Comparison of ENCODE assay signal across 13 cellular contexts in the genomic region with DNA sequence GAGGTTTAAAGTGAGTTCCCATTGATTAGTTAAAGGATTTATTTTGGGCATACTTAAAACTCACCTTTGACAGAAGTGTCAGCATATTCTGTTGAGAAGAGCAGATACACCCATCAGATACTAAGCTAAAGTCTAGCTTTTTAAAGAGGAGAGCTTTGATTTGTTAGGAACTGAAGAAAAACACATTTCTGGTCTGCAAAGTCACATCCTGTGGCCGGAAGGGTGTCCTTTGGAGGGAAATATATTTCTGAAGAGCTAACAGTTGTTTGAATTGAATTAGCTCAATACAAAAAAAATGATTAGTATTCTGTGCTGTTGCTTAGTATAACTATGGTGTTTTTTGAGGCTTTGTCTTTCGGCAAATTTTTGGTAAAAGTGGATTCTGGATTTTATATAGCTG.
DNase-seq lines count a peak whose midpoint lies in the region; ATAC-seq and TF ChIP-seq lines count a peak whose summit lies in the region.
"Had no signal": no experiment of that assay in that cellular context is flagged by ENCODE, and none has a peak within 500 bp of the region (broad histone marks: within the 10 kb centered on the region; RNA-seq: fewer than 3 reads in every experiment).

No MANE protein-coding gene starts in this region.

- POLR2A ChIA-PET in naive thymus-derived CD8-positive, alpha-beta T cell (lab: Charles Lee) = no interaction called here

- H3K9ac ChIP-seq in MM.1S (ENCODE audit: low read length) = no peak overlapping the region

- no peak overlapping the region for H3K4me2 ChIP-seq in MM.1S (ENCODE audit: low read depth, low read length)

- no peaks in the 10 kb centered on the region for H3K9me2 ChIP-seq in MM.1S (replicated peaks; ENCODE audit: insufficient read depth, low read length)

- peaks cover 1% of the 10 kb centered on the region for H3K4me1 Mint-ChIP-seq in progenitor cell of endocrine pancreas (ENCODE audit: low read depth)
- peaks cover 0 to 2% (median 0%) of the 10 kb centered on the region in 4 donors for H3K4me1 Mint-ChIP-seq in naive thymus-derived CD8-positive, alpha-beta T cell
- H3K4me1 Mint-ChIP-seq: CD8-positive, alpha-beta memory T cell had no signal

- H3K4me1 ChIP-seq in MM.1S (ENCODE audit: low read length) = no peaks in the 10 kb centered on the region

- H3F3A ChIP-seq in MM.1S (ENCODE audit: insufficient read depth, low read length) = no peaks in the 10 kb centered on the region

- peak overlapping the region; percentile 12 for H3K27ac Mint-ChIP-seq in progenitor cell of endocrine pancreas
- no peak overlapping the region for H3K27ac Mint-ChIP-seq in naive thymus-derived CD8-positive, alpha-beta T cell
- H3K27ac Mint-ChIP-seq: CD8-positive, alpha-beta memory T cell had no signal

- no peaks in the 10 kb centered on the region for H3K36me3 ChIP-seq in MM.1S (replicated peaks; ENCODE audit: insufficient read depth, low read length)
- H3K36me3 ChIP-seq: BE2C had no signal

- H4K20me1 ChIP-seq in MM.1S (ENCODE audit: insufficient read depth, low read length) = no peaks in the 10 kb centered on the region

- no peaks in the 10 kb centered on the region for H3K9me3 Mint-ChIP-seq in progenitor cell of endocrine pancreas (ENCODE audit: low read depth)
- H3K9me3 Mint-ChIP-seq in naive thymus-derived CD8-positive, alpha-beta T cell = peaks cover 0 to 6% (median 2%) of the 10 kb centered on the region in 9 donors

- DNase-seq in CMK (ENCODE audit: low read depth) (peak; percentile 15), MM.1S (peak; percentile 23), dermis microvascular lymphatic vessel endothelial cell (ENCODE audit: low read depth in 2 of 2) (peak; percentile 20 to 65), progenitor cell of endocrine pancreas (ENCODE audit: low spot score, unreplicated experiment) (no peak), pons (ENCODE audit: low spot score) (no peak), KBM-7 (no peak)
- no peak for DNase-seq in naive thymus-derived CD8-positive, alpha-beta T cell
- DNase-seq: BE2C; CD8-positive, alpha-beta memory T cell; DMS53; GF-D8; IMR-90 had no signal

- no peaks in the 10 kb centered on the region for H3K27me3 ChIP-seq in MM.1S (replicated peaks; ENCODE audit: insufficient read depth, low read length)
- H3K27me3 ChIP-seq: BE2C had no signal

- TF ChIP-seq CTCF in MM.1S (IDR thresholded peaks at IDR 0.05; ENCODE audit: low read length) (no peak), progenitor cell of endocrine pancreas (IDR thresholded peaks at IDR 0.05; ENCODE audit: unreplicated experiment) (no peak)

- H3K79me2 ChIP-seq in MM.1S (ENCODE audit: low read length) = no peaks in the 10 kb centered on the region

- H3K4me3 Mint-ChIP-seq in progenitor cell of endocrine pancreas (ENCODE audit: low read depth) = no peak overlapping the region
- no peak overlapping the region for H3K4me3 Mint-ChIP-seq in naive thymus-derived CD8-positive, alpha-beta T cell
- H3K4me3 Mint-ChIP-seq: CD8-positive, alpha-beta memory T cell had no signal

- in situ Hi-C loops in KBM-7 (cut with MboI; ENCODE audit: low pct_unique_long_range_greater_than_20kb, low sequenced_read_pairs) = no loop called here

- H3K4me3 ChIP-seq in MM.1S (ENCODE audit: low read length) = no peak overlapping the region

- H3K36me3 Mint-ChIP-seq in progenitor cell of endocrine pancreas (ENCODE audit: insufficient read depth) = no peaks in the 10 kb centered on the region
- no peaks in the 10 kb centered on the region for H3K36me3 Mint-ChIP-seq in naive thymus-derived CD8-positive, alpha-beta T cell
- H3K36me3 Mint-ChIP-seq: CD8-positive, alpha-beta memory T cell had no signal

- no peak for ATAC-seq in naive thymus-derived CD8-positive, alpha-beta T cell
- ATAC-seq: HCT116 had no signal

- no peaks in the 10 kb centered on the region for H3K9me3 ChIP-seq in MM.1S (replicated peaks; ENCODE audit: insufficient read depth, low read length)
- H3K9me3 ChIP-seq: BE2C had no signal

- H3K27ac ChIP-seq in MM.1S (ENCODE audit: low read length) = no peak overlapping the region

- H3K27me3 Mint-ChIP-seq in progenitor cell of endocrine pancreas = no peaks in the 10 kb centered on the region
- H3K27me3 Mint-ChIP-seq in naive thymus-derived CD8-positive, alpha-beta T cell = peaks cover 0 to 3% (median 0%) of the 10 kb centered on the region in 5 donors

- H2AFZ ChIP-seq in MM.1S (ENCODE audit: low read length) = no peak overlapping the region

Comparison
In these comparisons a context has a peak if more than half of its experiments do, and no peak if none do; other contexts are left out.
1. DNase-seq: peak in CMK (single experiment), MM.1S (single experiment) and dermis microvascular lymphatic vessel endothelial cell (2 of 2); none in progenitor cell of endocrine pancreas (single experiment), pons (single experiment), naive thymus-derived CD8-positive, alpha-beta T cell (0 of 10) and KBM-7 (single experiment).